Comparison of ENCODE assay signal across 16 cellular contexts in the genomic region with DNA sequence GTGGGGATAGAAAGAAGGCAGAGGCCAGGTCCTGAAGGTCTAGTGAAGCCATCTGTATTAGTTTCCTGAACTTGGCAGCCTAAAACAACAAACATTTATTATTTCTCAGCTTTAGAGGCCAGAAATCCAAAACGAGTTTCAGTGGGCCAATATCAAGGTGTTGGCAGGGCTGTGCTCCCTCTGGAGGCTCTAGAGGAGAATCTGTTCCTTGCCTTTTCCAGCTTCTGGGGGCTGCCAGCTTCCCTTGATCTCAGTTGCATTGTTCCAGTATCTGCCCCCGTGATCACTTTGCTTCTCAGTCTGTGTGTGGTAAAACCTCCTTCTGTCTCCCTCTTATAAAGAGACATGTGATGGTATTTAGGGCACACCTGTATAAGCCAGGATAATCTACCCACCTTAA.
"Had no signal": no experiment of that assay in that cellular context is flagged by ENCODE, and none has a peak within 500 bp of the region (broad histone marks: within the 10 kb centered on the region; RNA-seq: fewer than 3 reads in every experiment).

No MANE protein-coding gene starts in this region.

- H3K36me3 ChIP-seq: left ventricle myocardium inferior, right atrium auricular region, upper lobe of left lung had no signal

- ATAC-seq: naive thymus-derived CD8-positive, alpha-beta T cell; stimulated activated naive B cell treated with anti-CD40 and anti-IgM and Interleukin-4, amounts not matched to agents 10 μg/mL and 1 μg/mL and 100 μg/mL, for 72 hours; T-helper 17 cell had no signal

- H3K4me1 ChIP-seq: left ventricle myocardium inferior, right atrium auricular region, upper lobe of left lung had no signal

- H3K27me3 ChIP-seq: right atrium auricular region, upper lobe of left lung had no signal

- DNase-seq: activated B cell treated with CpG ODN at 0.5 μM for 24 hours; activated CD4-positive, alpha-beta T cell treated with anti-CD3 and anti-CD28 coated beads, Interleukin-2, amount 10 ng/mL, durations not matched to agents 7 days and 5 days; activated CD8-positive, alpha-beta memory T cell treated with anti-CD3 and anti-CD28 coated beads for 24 hours; activated gamma-delta T cell treated with Interleukin-2 at 50 U/mL for 16 hours; amniotic stem cell; cerebellar nuclear complex; hippocampal formation; kidney; left ventricle myocardium inferior; naive thymus-derived CD8-positive, alpha-beta T cell; stimulated activated CD4-positive, alpha-beta T cell treated with anti-CD3 and anti-CD28 coated beads, Interleukin-4, amount 100 ng/mL, for 1 hour; stimulated activated naive B cell treated with anti-CD40 and anti-IgM and Interleukin-4, amounts not matched to agents 10 μg/mL and 1 μg/mL and 100 μg/mL, for 72 hours; substantia nigra; T-helper 17 cell; upper lobe of left lung had no signal

- H3K27ac ChIP-seq: left ventricle myocardium inferior, right atrium auricular region, upper lobe of left lung had no signal

- H3K4me3 ChIP-seq: left ventricle myocardium inferior, right atrium auricular region, upper lobe of left lung had no signal

- H3K9me3 ChIP-seq: left ventricle myocardium inferior, right atrium auricular region, upper lobe of left lung had no signal
